In the genomic region with DNA sequence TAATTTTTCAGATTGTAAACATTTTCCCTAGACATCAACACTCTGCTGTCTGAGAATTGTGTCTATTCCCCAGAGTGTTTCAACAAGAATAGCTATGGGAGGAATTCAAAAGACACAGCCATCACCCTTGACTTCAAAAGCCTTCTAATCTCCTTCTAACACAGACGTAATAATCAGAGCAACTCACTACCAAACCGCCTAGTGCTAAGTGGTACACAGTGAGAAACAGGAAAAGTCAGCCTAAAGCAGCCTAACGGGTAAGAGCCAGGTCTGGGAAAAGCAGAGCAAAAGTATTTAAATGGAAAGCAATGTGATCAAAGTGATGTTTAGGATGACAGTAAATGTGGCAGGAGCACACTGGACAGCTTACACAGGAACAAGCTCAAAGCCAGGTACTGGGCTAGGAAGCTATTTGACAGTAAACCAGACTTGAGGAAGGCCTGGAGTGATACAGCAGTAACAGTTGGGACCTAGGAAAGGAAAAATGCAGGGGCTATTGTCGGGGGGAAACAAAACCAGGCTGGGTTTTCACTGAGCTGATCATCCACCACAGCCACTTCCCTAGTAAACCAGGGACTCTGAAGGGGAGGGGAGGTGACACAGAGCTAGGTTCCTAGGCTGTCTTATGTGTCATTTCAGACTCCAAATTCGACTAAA, we compare ENCODE assay signal across 9 cellular contexts. TPM values are rescaled to one million over a fixed set of nuclear protein-coding genes. Genes with fewer than 3 reads are reported as not detected.
DNase-seq lines count a peak whose midpoint lies in the region; ATAC-seq and TF ChIP-seq lines count a peak whose summit lies in the region.
"Had no signal": no experiment of that assay in that cellular context is flagged by ENCODE, and none has a peak within 500 bp of the region (broad histone marks: within the 10 kb centered on the region; RNA-seq: fewer than 3 reads in every experiment).

No MANE protein-coding gene starts in this region.

- H3K79me2 ChIP-seq in H9 (ENCODE audit: insufficient read depth, low read length), result peaks cover 6% of the 10 kb centered on the region; the same call in 1 of the 2 replicates

- H3K9me3 Mint-ChIP-seq in H9, result no peaks in the 10 kb centered on the region
- no peaks in the 10 kb centered on the region for H3K9me3 Mint-ChIP-seq in WTC11

- no peak for DNase-seq in H9
- DNase-seq in WTC11 (ENCODE audit: low spot score), result no peak
- DNase-seq in cardiac muscle cell (ENCODE audit: low read depth in 1 of 2, low spot score in 1 of 2), result peak; percentile 68 to 80
- no peak for DNase-seq in DMS 273 (lab: John Stamatoyannopoulos, UW; ENCODE audit: unreplicated experiment)
- DNase-seq in posterior cingulate gyrus, result no peak
- DNase-seq in hepatic stellate cell (ENCODE audit: low spot score), result no peak
- DNase-seq: pancreas had no signal

- H3T11ph ChIP-seq in H9 (ENCODE audit: low read length), result no peak overlapping the region

- no peak overlapping the region for H2BK5ac ChIP-seq in H9 (ENCODE audit: insufficient read length, low read length)

- no peak overlapping the region for H3K56ac ChIP-seq in H9 (ENCODE audit: insufficient read length, low read depth, low read length)

- peaks cover 4% of the 10 kb centered on the region for H3K79me1 ChIP-seq in H9 (ENCODE audit: insufficient read depth, low read depth, low read length, poor library complexity, severe bottlenecking)

- peaks cover 36 to 41% of the 10 kb centered on the region in 2 experiments for H3K4me1 Mint-ChIP-seq in H9
- H3K4me1 Mint-ChIP-seq in WTC11, result peaks cover 53% of the 10 kb centered on the region

- WGBS in H9 (ENCODE audit: extremely low coverage, insufficient read length, low lambda C conversion rate), result no CpG with 5 or more reads among the region's 5 CpGs

- ATAC-seq in WTC11 (peak; percentile 58), HG02798 (IDR thresholded peaks at IDR 0.05; ENCODE audit: poor library complexity, unreplicated experiment) (no peak)

- H3K36me3 ChIP-seq in cardiac muscle cell, result no peaks in the 10 kb centered on the region
- H3K36me3 ChIP-seq: pancreas had no signal

- H4K91ac ChIP-seq in H9 (ENCODE audit: insufficient read length, low read depth, low read length), result no peak overlapping the region

- H4K20me1 ChIP-seq in H9 (ENCODE audit: control insufficient read depth, insufficient read depth, insufficient read length), result peaks cover 2% of the 10 kb centered on the region

- CTCF ChIA-PET in WTC11 (lab: Charles Lee), result interaction anchor here (0.9 to 1.1 kb wide), 5 partner anchors 11 to 790 kb away, joined by 3 to 5 read pairs (median 4); no protein-coding TSS in a partner anchor

- H3K18ac ChIP-seq in H9 (ENCODE audit: insufficient read length, low read depth, low read length), result no peak overlapping the region

- intact Hi-C loops in posterior cingulate gyrus (cut with DNase I), result no loop called here

- no peak for TF ChIP-seq CTCF in H9 (conservative IDR thresholded peaks at IDR 0.05)
- no peak for TF ChIP-seq CTCF in WTC11 (IDR thresholded peaks at IDR 0.05)
- no peak for TF ChIP-seq CTCF in cardiac muscle cell (IDR thresholded peaks at IDR 0.05; ENCODE audit: low read depth, low read length)

- H4K8ac ChIP-seq in H9 (replicated peaks; ENCODE audit: insufficient read length, low read depth, low read length), result no peak overlapping the region

- peaks cover 14 to 39% (median 27%) of the 10 kb centered on the region in 3 experiments for H3K36me3 Mint-ChIP-seq in H9 (ENCODE audit: insufficient read depth in 1 of 3, low read depth in 3 of 3)
- peaks cover 29% of the 10 kb centered on the region for H3K36me3 Mint-ChIP-seq in WTC11

- no peaks in the 10 kb centered on the region for H3K9me3 ChIP-seq in H9 (ENCODE audit: control insufficient read depth, low read depth, low read length)
- H3K9me3 ChIP-seq in cardiac muscle cell (ENCODE audit: low read depth), result no peaks in the 10 kb centered on the region
- H3K9me3 ChIP-seq: pancreas had no signal

- H3K27me3 ChIP-seq in H9 (ENCODE audit: insufficient read depth, low read length) (no peaks in the 10 kb centered on the region), cardiac muscle cell (no peaks in the 10 kb centered on the region)
- H3K27me3 ChIP-seq: pancreas had no signal

- H3K27ac ChIP-seq in H9 (ENCODE audit: insufficient read length, low read depth, low read length), result peak overlapping the region; percentile 29
- H3K27ac ChIP-seq in cardiac muscle cell, result peak overlapping the region; percentile 99
- peak overlapping the region in 15 of 21 experiments; percentile 10 to 78 (median 52) for H3K27ac ChIP-seq in skin epidermis
- H3K27ac ChIP-seq: pancreas had no signal

- H2AFZ ChIP-seq in H9 (ENCODE audit: low read length), result no peak overlapping the region

- no peak overlapping the region for H4K5ac ChIP-seq in H9 (ENCODE audit: insufficient read length, low read depth, low read length)

- H3K27me3 Mint-ChIP-seq in H9 (ENCODE audit: low read depth), result no peaks in the 10 kb centered on the region
- no peaks in the 10 kb centered on the region for H3K27me3 Mint-ChIP-seq in WTC11 (ENCODE audit: low read depth)

- H2BK15ac ChIP-seq in H9 (ENCODE audit: low read depth, low read length), result no peak overlapping the region

- no peak overlapping the region for H2BK20ac ChIP-seq in H9 (ENCODE audit: low read depth, low read length, poor library complexity, severe bottlenecking)

- H3K4me3 Mint-ChIP-seq in H9 (no peak overlapping the region), WTC11 (no peak overlapping the region)

- H3K4me2 ChIP-seq in H9 (ENCODE audit: insufficient read depth, insufficient read length, low read length), result no peak overlapping the region

- no peak overlapping the region for H3K23ac ChIP-seq in H9 (ENCODE audit: insufficient read length, low read depth, low read length)

- H2BK120ac ChIP-seq in H9 (ENCODE audit: low read depth, low read length, poor library complexity, severe bottlenecking), result no peak overlapping the region

- H3K4me1 ChIP-seq in H9 (ENCODE audit: insufficient read depth, low read length) (peaks cover 6% of the 10 kb centered on the region; the same call in 1 of the 2 replicates), cardiac muscle cell (ENCODE audit: low read depth) (peaks cover 48% of the 10 kb centered on the region)
- H3K4me1 ChIP-seq: pancreas had no signal

- H3K23me2 ChIP-seq in H9 (ENCODE audit: insufficient read length, low read depth, low read length, poor library complexity, severe bottlenecking), result no peaks in the 10 kb centered on the region

- H3K9ac ChIP-seq in H9 (ENCODE audit: extremely low read depth, insufficient read length, low read length), result peak overlapping the region; percentile 31

- H3K27ac Mint-ChIP-seq in H9 (peak overlapping the region in 2 of 3 experiments; percentile 26 to 61; a peak in 3 of 7 replicates), WTC11 (peak overlapping the region; percentile 82)

- H3K14ac ChIP-seq in H9 (ENCODE audit: insufficient read depth, low read length), result peak overlapping the region; percentile 47; the same call in 1 of the 2 replicates

- H3K4me3 ChIP-seq in cardiac muscle cell (peak overlapping the region; percentile 3), skin epidermis (no peak overlapping the region)
- H3K4me3 ChIP-seq: pancreas had no signal

- H2AK5ac ChIP-seq in H9 (ENCODE audit: insufficient read length, low read length), result no peak overlapping the region

- POLR2A ChIA-PET in WTC11 (lab: Charles Lee), result interaction anchor here (0.7 to 0.9 kb wide), 2 partner anchors 13 to 14 kb away, joined by 3 read pairs; no protein-coding TSS in a partner anchor

- H3K4ac ChIP-seq in H9 (ENCODE audit: low read depth, low read length), result no peak overlapping the region

- no peak overlapping the region for H2BK12ac ChIP-seq in H9 (ENCODE audit: insufficient read length, low read depth, low read length)

TF ChIP-seq in WTC11, 78 proteins besides CTCF, POLR2A, EP300 and RAD21:
- TF ChIP-seq RORB (CRISPR knock-in tag; IDR thresholded peaks at IDR 0.05), result no peak
- TF ChIP-seq, protein P1, sequence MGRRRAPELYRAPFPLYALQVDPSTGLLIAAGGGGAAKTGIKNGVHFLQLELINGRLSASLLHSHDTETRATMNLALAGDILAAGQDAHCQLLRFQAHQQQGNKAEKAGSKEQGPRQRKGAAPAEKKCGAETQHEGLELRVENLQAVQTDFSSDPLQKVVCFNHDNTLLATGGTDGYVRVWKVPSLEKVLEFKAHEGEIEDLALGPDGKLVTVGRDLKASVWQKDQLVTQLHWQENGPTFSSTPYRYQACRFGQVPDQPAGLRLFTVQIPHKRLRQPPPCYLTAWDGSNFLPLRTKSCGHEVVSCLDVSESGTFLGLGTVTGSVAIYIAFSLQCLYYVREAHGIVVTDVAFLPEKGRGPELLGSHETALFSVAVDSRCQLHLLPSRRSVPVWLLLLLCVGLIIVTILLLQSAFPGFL (CRISPR knock-in tag; IDR thresholded peaks at IDR 0.05; ENCODE audit: borderline replicate concordance), result no peak

RNA-seq across cellular contexts. Expression of a gene that starts 29.4 kb away (rescaled TPM):
- total RNA-seq in H9 (2021) (154 and 164 TPM in 2 replicates), WTC11 (2021) (108 to 114 TPM (median 113 TPM) in 3 replicates), cardiac muscle cell (48.0 and 65.4 TPM in 2 replicates)
- 67.5 and 72.5 TPM in 2 replicates for polyA plus RNA-seq in cardiac muscle cell

Comparison
In these comparisons a context has a peak if more than half of its experiments do, and no peak if none do; other contexts are left out.
1. DNase-seq: peak in cardiac muscle cell (2 of 2); none in H9 (single experiment), WTC11 (single experiment), DMS 273 (single experiment), posterior cingulate gyrus (0 of 10) and hepatic stellate cell (single experiment).
2. H3K27ac ChIP-seq: peak in every context shown above with its lines; median percentile 99 in cardiac muscle cell; 52 in skin epidermis; 29 in H9.